In genomic region chr22:19873960-19874306, GRCh38 we compare ENCODE assay signal across 13 cellular contexts.
DNase-seq lines count a peak whose midpoint lies in the region; ATAC-seq lines count a peak whose summit lies in the region.
"Had no signal": no experiment of that assay in that cellular context is flagged by ENCODE, and none has a peak within 500 bp of the region (broad histone marks: within the 10 kb centered on the region; RNA-seq: fewer than 3 reads in every experiment).

No MANE protein-coding gene starts in this region.

- no peaks in the 10 kb centered on the region for H3K36me3 ChIP-seq in neuron (ENCODE audit: insufficient read depth, low read length)

- peaks cover 3% of the 10 kb centered on the region for H3K4me1 Mint-ChIP-seq in activated naive CD8-positive, alpha-beta T cell treated with anti-CD3 and anti-CD28 coated beads, Interleukin-2, amount 50 U/mL, for 24 hours
- H3K4me1 Mint-ChIP-seq: stimulated activated memory B cell treated with anti-CD40 and anti-IgM and Interleukin-4, amounts not matched to agents 10 μg/mL and 1 μg/mL and 100 μg/mL, for 72 hours had no signal

- peaks cover 25% of the 10 kb centered on the region for H3K4me1 ChIP-seq in neuron (ENCODE audit: insufficient read depth, low read length)

- no peak for ATAC-seq in activated naive CD8-positive, alpha-beta T cell treated with anti-CD3 and anti-CD28 coated beads, Interleukin-2, amount 50 U/mL, for 24 hours
- ATAC-seq in activated CD4-positive, CD25-positive, alpha-beta regulatory T cell treated with anti-CD3 and anti-CD28 coated beads, Interleukin-2, amount 50 U/mL, for 24 hours = no peak
- ATAC-seq in HG02970 (IDR thresholded peaks at IDR 0.05; ENCODE audit: low FRiP score, unreplicated experiment) = no peak
- ATAC-seq: HCT116; stimulated activated memory B cell treated with anti-CD40 and anti-IgM and Interleukin-4, amounts not matched to agents 10 μg/mL and 1 μg/mL and 100 μg/mL, for 72 hours had no signal

- no peaks in the 10 kb centered on the region for H3K9me3 Mint-ChIP-seq in activated naive CD8-positive, alpha-beta T cell treated with anti-CD3 and anti-CD28 coated beads, Interleukin-2, amount 50 U/mL, for 24 hours
- H3K9me3 Mint-ChIP-seq: activated CD4-positive, alpha-beta memory T cell treated with anti-CD3 and anti-CD28 coated beads, Interleukin-2, amount 10 ng/mL, durations not matched to agents 7 days and 5 days; stimulated activated memory B cell treated with anti-CD40 and anti-IgM and Interleukin-4, amounts not matched to agents 10 μg/mL and 1 μg/mL and 100 μg/mL, for 72 hours had no signal

- DNase-seq in stimulated activated CD4-positive, alpha-beta T cell treated with anti-CD3 and anti-CD28 coated beads, Interleukin-4, amount 100 ng/mL, for 1 hour = peak; percentile 0
- no peak for DNase-seq in stimulated activated CD4-positive, alpha-beta T cell treated with anti-CD3 and anti-CD28 coated beads, Interleukin-1b, Interleukin-23, amount 100 ng/mL, for 48 hours
- no peak for DNase-seq in activated naive CD8-positive, alpha-beta T cell treated with anti-CD3 and anti-CD28 coated beads, Interleukin-2, amount 50 U/mL, for 24 hours
- DNase-seq in HUDEP-2 (lab: John Stamatoyannopoulos, UW; ENCODE audit: unreplicated experiment in 76 of 76) (no peak), NCI-H1436 (lab: John Stamatoyannopoulos, UW) (no peak)
- DNase-seq: NCI-H446 treated with DMSO at 0.1 percent for 48 hours had no signal

- peak overlapping the region; percentile 77 for H2AFZ ChIP-seq in neuron (ENCODE audit: low read depth, low read length)

- H3K4me3 Mint-ChIP-seq in activated naive CD8-positive, alpha-beta T cell treated with anti-CD3 and anti-CD28 coated beads, Interleukin-2, amount 50 U/mL, for 24 hours = no peak overlapping the region
- H3K4me3 Mint-ChIP-seq: activated CD4-positive, alpha-beta memory T cell treated with anti-CD3 and anti-CD28 coated beads, Interleukin-2, amount 10 ng/mL, durations not matched to agents 7 days and 5 days; stimulated activated memory B cell treated with anti-CD40 and anti-IgM and Interleukin-4, amounts not matched to agents 10 μg/mL and 1 μg/mL and 100 μg/mL, for 72 hours had no signal

- no peaks in the 10 kb centered on the region for H3K36me3 Mint-ChIP-seq in activated naive CD8-positive, alpha-beta T cell treated with anti-CD3 and anti-CD28 coated beads, Interleukin-2, amount 50 U/mL, for 24 hours (ENCODE audit: low read depth)
- H3K36me3 Mint-ChIP-seq: stimulated activated memory B cell treated with anti-CD40 and anti-IgM and Interleukin-4, amounts not matched to agents 10 μg/mL and 1 μg/mL and 100 μg/mL, for 72 hours had no signal

- H3K9me3 ChIP-seq in neuron (ENCODE audit: low read length) = no peaks in the 10 kb centered on the region

- H3K4me3 ChIP-seq in neuron (ENCODE audit: low read length) = no peak overlapping the region

- H3K27me3 Mint-ChIP-seq in activated naive CD8-positive, alpha-beta T cell treated with anti-CD3 and anti-CD28 coated beads, Interleukin-2, amount 50 U/mL, for 24 hours = no peaks in the 10 kb centered on the region
- H3K27me3 Mint-ChIP-seq: activated CD4-positive, alpha-beta memory T cell treated with anti-CD3 and anti-CD28 coated beads, Interleukin-2, amount 10 ng/mL, durations not matched to agents 7 days and 5 days; progenitor cell of endocrine pancreas; stimulated activated memory B cell treated with anti-CD40 and anti-IgM and Interleukin-4, amounts not matched to agents 10 μg/mL and 1 μg/mL and 100 μg/mL, for 72 hours had no signal

- H3K27me3 ChIP-seq in neuron (ENCODE audit: insufficient read depth, low read length) = no peaks in the 10 kb centered on the region

- peak overlapping the region; percentile 42 for H3K27ac Mint-ChIP-seq in activated naive CD8-positive, alpha-beta T cell treated with anti-CD3 and anti-CD28 coated beads, Interleukin-2, amount 50 U/mL, for 24 hours
- H3K27ac Mint-ChIP-seq: activated CD4-positive, alpha-beta memory T cell treated with anti-CD3 and anti-CD28 coated beads, Interleukin-2, amount 10 ng/mL, durations not matched to agents 7 days and 5 days; progenitor cell of endocrine pancreas; stimulated activated memory B cell treated with anti-CD40 and anti-IgM and Interleukin-4, amounts not matched to agents 10 μg/mL and 1 μg/mL and 100 μg/mL, for 72 hours had no signal
